ENCODE assay signal across 15 cellular contexts in the genomic region with DNA sequence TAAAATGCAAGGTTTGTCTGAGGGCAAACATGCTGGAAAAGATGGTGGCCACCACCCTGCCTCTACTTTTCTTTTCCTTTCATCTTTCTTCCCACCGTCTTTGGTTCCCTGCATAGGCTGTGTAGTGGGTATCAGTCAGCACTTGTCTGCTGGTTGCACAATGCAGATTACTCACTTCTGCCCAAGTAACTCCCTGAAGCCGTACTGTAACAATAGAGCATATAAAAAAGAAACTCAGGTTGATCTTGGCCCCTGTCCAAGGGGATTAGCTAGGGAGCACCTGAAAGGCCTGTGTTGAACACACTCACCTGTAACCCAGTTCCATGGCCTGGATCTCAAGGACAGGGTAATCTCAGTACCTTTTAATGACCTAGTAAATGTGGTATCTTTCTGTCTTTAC.
DNase-seq lines count a peak whose midpoint lies in the region; ATAC-seq and TF ChIP-seq lines count a peak whose summit lies in the region.
"Had no signal": no experiment of that assay in that cellular context is flagged by ENCODE, and none has a peak within 500 bp of the region (broad histone marks: within the 10 kb centered on the region; RNA-seq: fewer than 3 reads in every experiment).

No MANE protein-coding gene starts in this region.

- peak; percentile 11 to 63 (median 59) for DNase-seq in NCI-H1417 (lab: John Stamatoyannopoulos, UW)
- no peak for DNase-seq in NCI-H1417 treated with DMSO at 0.1 percent for 48 hours (lab: John Stamatoyannopoulos, UW)
- DNase-seq in NCI-H510A treated with DMSO at 0.1 percent for 48 hours (lab: John Stamatoyannopoulos, UW) = peak; percentile 64
- peak; percentile 28 for DNase-seq in fibroblast of the aortic adventitia (ENCODE audit: low read depth)
- no peak for DNase-seq in type B pancreatic cell (ENCODE audit: extremely low spot score, unreplicated experiment)
- no peak for DNase-seq in GM19238 (ENCODE audit: insufficient read length, low spot score)
- DNase-seq in natural killer cell treated with Interleukin-12 subunit alpha and Interleukin-12 subunit beta and Interleukin-15 and Interleukin-18, amount 100 ng/mL, for 72 hours (ENCODE audit: low spot score) = no peak
- no peak for DNase-seq in activated CD4-positive, alpha-beta memory T cell treated with anti-CD3 and anti-CD28 coated beads, Interleukin-2, amount 10 ng/mL, durations not matched to agents 7 days and 5 days
- DNase-seq: activated CD4-positive, alpha-beta T cell treated with anti-CD3 and anti-CD28 coated beads, Interleukin-2, amount 50 U/mL, for 4 hours; heart left ventricle; stimulated activated CD4-positive, alpha-beta T cell treated with anti-CD3 and anti-CD28 coated beads, Interleukin-12 subunit alpha, Interleukin-12 subunit beta, amount 100 ng/mL, for 4 hours had no signal

- ATAC-seq in natural killer cell treated with Interleukin-12 subunit alpha and Interleukin-12 subunit beta and Interleukin-15 and Interleukin-18, amount 100 ng/mL, for 72 hours = no peak
- ATAC-seq: heart left ventricle, K562 had no signal

- H3K4me3 Mint-ChIP-seq in type B pancreatic cell = peak overlapping the region; percentile 84
- no peak overlapping the region for H3K4me3 Mint-ChIP-seq in natural killer cell treated with Interleukin-12 subunit alpha and Interleukin-12 subunit beta and Interleukin-15 and Interleukin-18, amount 100 ng/mL, for 72 hours
- H3K4me3 Mint-ChIP-seq in activated CD4-positive, alpha-beta memory T cell treated with anti-CD3 and anti-CD28 coated beads, Interleukin-2, amount 10 ng/mL, durations not matched to agents 7 days and 5 days = no peak overlapping the region
- H3K4me3 Mint-ChIP-seq: activated naive CD4-positive, alpha-beta T cell treated with anti-CD3 and anti-CD28 coated beads, Interleukin-2, amount 50 U/mL, for 24 hours; dendritic cell treated with granulocyte-macrophage colony-stimulating factor and Interleukin-4, amounts not matched to agents 40 ng/mL and 50 ng/mL, for 4 days had no signal

- no peak overlapping the region for H3K4me3 ChIP-seq in fibroblast of the aortic adventitia (ENCODE audit: low read depth, low read length)
- H3K4me3 ChIP-seq: A549, heart left ventricle, K562 had no signal

- H3K27ac Mint-ChIP-seq in type B pancreatic cell = peak overlapping the region; percentile 86
- H3K27ac Mint-ChIP-seq in natural killer cell treated with Interleukin-12 subunit alpha and Interleukin-12 subunit beta and Interleukin-15 and Interleukin-18, amount 100 ng/mL, for 72 hours = no peak overlapping the region
- no peak overlapping the region for H3K27ac Mint-ChIP-seq in activated CD4-positive, alpha-beta memory T cell treated with anti-CD3 and anti-CD28 coated beads, Interleukin-2, amount 10 ng/mL, durations not matched to agents 7 days and 5 days
- H3K27ac Mint-ChIP-seq: activated naive CD4-positive, alpha-beta T cell treated with anti-CD3 and anti-CD28 coated beads, Interleukin-2, amount 50 U/mL, for 24 hours; dendritic cell treated with granulocyte-macrophage colony-stimulating factor and Interleukin-4, amounts not matched to agents 40 ng/mL and 50 ng/mL, for 4 days had no signal

- POLR2A ChIA-PET in activated CD4-positive, alpha-beta memory T cell treated with anti-CD3 and anti-CD28 coated beads, Interleukin-2, amount 10 ng/mL, durations not matched to agents 7 days and 5 days (lab: Charles Lee) = no interaction called here

- H3K36me3 Mint-ChIP-seq in type B pancreatic cell = peaks cover 27% of the 10 kb centered on the region
- H3K36me3 Mint-ChIP-seq in natural killer cell treated with Interleukin-12 subunit alpha and Interleukin-12 subunit beta and Interleukin-15 and Interleukin-18, amount 100 ng/mL, for 72 hours = peaks cover 8% of the 10 kb centered on the region
- H3K36me3 Mint-ChIP-seq in activated CD4-positive, alpha-beta memory T cell treated with anti-CD3 and anti-CD28 coated beads, Interleukin-2, amount 10 ng/mL, durations not matched to agents 7 days and 5 days (ENCODE audit: low read depth) = no peaks in the 10 kb centered on the region
- H3K36me3 Mint-ChIP-seq: activated naive CD4-positive, alpha-beta T cell treated with anti-CD3 and anti-CD28 coated beads, Interleukin-2, amount 50 U/mL, for 24 hours had no signal

- H3K27me3 Mint-ChIP-seq in type B pancreatic cell = peaks cover 56% of the 10 kb centered on the region
- peaks cover 38 to 40% of the 10 kb centered on the region in 2 donors for H3K27me3 Mint-ChIP-seq in natural killer cell treated with Interleukin-12 subunit alpha and Interleukin-12 subunit beta and Interleukin-15 and Interleukin-18, amount 100 ng/mL, for 72 hours
- H3K27me3 Mint-ChIP-seq in activated CD4-positive, alpha-beta memory T cell treated with anti-CD3 and anti-CD28 coated beads, Interleukin-2, amount 10 ng/mL, durations not matched to agents 7 days and 5 days = peaks cover 32% of the 10 kb centered on the region

- CTCF ChIA-PET in activated CD4-positive, alpha-beta memory T cell treated with anti-CD3 and anti-CD28 coated beads, Interleukin-2, amount 10 ng/mL, durations not matched to agents 7 days and 5 days (lab: Charles Lee) = interaction anchor here (0.6 kb wide), 1 partner anchor 98 kb away, joined by 3 read pairs; no protein-coding TSS in a partner anchor

- no peak for TF ChIP-seq CTCF in fibroblast of the aortic adventitia (IDR thresholded peaks at IDR 0.05; ENCODE audit: insufficient read depth, low read length)
- TF ChIP-seq CTCF in type B pancreatic cell (conservative IDR thresholded peaks at IDR 0.05) = no peak

- peaks cover 12% of the 10 kb centered on the region for H3K9me3 Mint-ChIP-seq in type B pancreatic cell
- peaks cover 4% of the 10 kb centered on the region for H3K9me3 Mint-ChIP-seq in natural killer cell treated with Interleukin-12 subunit alpha and Interleukin-12 subunit beta and Interleukin-15 and Interleukin-18, amount 100 ng/mL, for 72 hours
- peaks cover 9% of the 10 kb centered on the region for H3K9me3 Mint-ChIP-seq in activated CD4-positive, alpha-beta memory T cell treated with anti-CD3 and anti-CD28 coated beads, Interleukin-2, amount 10 ng/mL, durations not matched to agents 7 days and 5 days

- peaks cover 58% of the 10 kb centered on the region for H3K4me1 Mint-ChIP-seq in type B pancreatic cell (ENCODE audit: unreplicated experiment)
- H3K4me1 Mint-ChIP-seq in natural killer cell treated with Interleukin-12 subunit alpha and Interleukin-12 subunit beta and Interleukin-15 and Interleukin-18, amount 100 ng/mL, for 72 hours (ENCODE audit: low read depth in 2 of 2) = peaks cover 8 to 13% of the 10 kb centered on the region in 2 donors
- peaks cover 9% of the 10 kb centered on the region for H3K4me1 Mint-ChIP-seq in activated CD4-positive, alpha-beta memory T cell treated with anti-CD3 and anti-CD28 coated beads, Interleukin-2, amount 10 ng/mL, durations not matched to agents 7 days and 5 days
- H3K4me1 Mint-ChIP-seq: activated naive CD4-positive, alpha-beta T cell treated with anti-CD3 and anti-CD28 coated beads, Interleukin-2, amount 50 U/mL, for 24 hours had no signal

Comparison
In these comparisons a context has a peak if more than half of its experiments do, and no peak if none do; other contexts are left out.
1. DNase-seq: peak in NCI-H1417 (3 of 3), NCI-H510A treated with DMSO at 0.1 percent for 48 hours (single experiment) and fibroblast of the aortic adventitia (single experiment); none in NCI-H1417 treated with DMSO at 0.1 percent for 48 hours (single experiment), type B pancreatic cell (single experiment), GM19238 (single experiment), natural killer cell treated with Interleukin-12 subunit alpha and Interleukin-12 subunit beta and Interleukin-15 and Interleukin-18, amount 100 ng/mL, for 72 hours (single experiment) and activated CD4-positive, alpha-beta memory T cell treated with anti-CD3 and anti-CD28 coated beads, Interleukin-2, amount 10 ng/mL, durations not matched to agents 7 days and 5 days (single experiment).